ENCODE assay signal across 29 cellular contexts in the genomic region with DNA sequence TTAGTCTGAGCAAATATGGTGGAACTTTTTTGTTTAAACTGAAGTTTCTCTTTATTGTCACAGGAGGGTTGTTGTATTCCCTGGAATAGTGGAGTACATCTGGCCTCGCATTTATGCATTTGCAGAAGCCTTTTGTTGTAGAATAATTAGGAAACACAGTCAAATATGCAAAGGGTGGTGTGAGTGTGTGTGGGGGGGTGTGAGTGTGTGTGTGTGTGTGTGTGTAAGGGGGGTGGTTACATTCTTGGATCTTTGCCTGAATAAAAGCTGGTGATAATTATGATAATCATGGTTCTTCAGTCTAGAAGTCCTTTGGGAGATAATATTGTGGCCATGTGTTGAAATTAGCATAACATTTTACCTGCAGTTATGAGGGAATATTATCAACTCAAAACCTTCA.
"Had no signal": no experiment of that assay in that cellular context is flagged by ENCODE, and none has a peak within 500 bp of the region (broad histone marks: within the 10 kb centered on the region; RNA-seq: fewer than 3 reads in every experiment).

No MANE protein-coding gene starts in this region.

- H3K27ac ChIP-seq: heart left ventricle, parathyroid adenoma, right atrium auricular region, tibial nerve, WERI-Rb-1 had no signal

- H3K27me3 ChIP-seq: heart left ventricle, right atrium auricular region, tibial nerve had no signal

- H3K9ac ChIP-seq: parathyroid adenoma had no signal

- H3K9me3 ChIP-seq: heart left ventricle, right atrium auricular region, tibial nerve had no signal

- H3K36me3 ChIP-seq: heart left ventricle, right atrium auricular region, tibial nerve, WERI-Rb-1 had no signal

- DNase-seq: activated CD4-positive, alpha-beta memory T cell treated with anti-CD3 and anti-CD28 coated beads for 36 hours; activated CD4-positive, alpha-beta T cell treated with anti-CD3 and anti-CD28 coated beads, Interleukin-2, amount 10 ng/mL, durations not matched to agents 24 days and 14 days; activated CD8-positive, alpha-beta memory T cell treated with anti-CD3 and anti-CD28 coated beads, Interleukin-2, amount 50 U/mL, for 4 hours; activated gamma-delta T cell; activated naive CD4-positive, alpha-beta T cell treated with anti-CD3 and anti-CD28 coated beads, Interleukin-2, amount 10 ng/mL, durations not matched to agents 7 days and 5 days; activated naive CD8-positive, alpha-beta T cell treated with anti-CD3 and anti-CD28 coated beads, Interleukin-2, amount 10 ng/mL, durations not matched to agents 7 days and 5 days; activated T-cell treated with anti-CD3 and anti-CD28 coated beads, Interleukin-2, amount 50 U/mL, for 1 hour; amygdala; caudate nucleus; cortex of kidney; endodermal cell; foreskin fibroblast; heart left ventricle; hypothalamus; immature natural killer cell; kidney; left colon; mammary epithelial cell; naive B cell; occipital lobe; stimulated activated CD4-positive, alpha-beta T cell treated with anti-CD3 and anti-CD28 coated beads, Interleukin-1b, Interleukin-23, amount 100 ng/mL, for 48 hours; stimulated activated CD4-positive, alpha-beta T cell treated with anti-CD3 and anti-CD28 coated beads, Interleukin-4, amount 100 ng/mL, for 4 hours; stimulated activated CD8-positive, alpha-beta memory T cell treated with anti-CD3 and anti-CD28 coated beads, Interleukin-4, amount 100 ng/mL, for 48 hours; T-helper 9 cell; WERI-Rb-1 had no signal

- H3K4me3 ChIP-seq: heart left ventricle, right atrium auricular region, smooth muscle cell, tibial nerve had no signal

- H3K4me1 ChIP-seq: heart left ventricle, parathyroid adenoma, right atrium auricular region had no signal
